In the genomic region with DNA sequence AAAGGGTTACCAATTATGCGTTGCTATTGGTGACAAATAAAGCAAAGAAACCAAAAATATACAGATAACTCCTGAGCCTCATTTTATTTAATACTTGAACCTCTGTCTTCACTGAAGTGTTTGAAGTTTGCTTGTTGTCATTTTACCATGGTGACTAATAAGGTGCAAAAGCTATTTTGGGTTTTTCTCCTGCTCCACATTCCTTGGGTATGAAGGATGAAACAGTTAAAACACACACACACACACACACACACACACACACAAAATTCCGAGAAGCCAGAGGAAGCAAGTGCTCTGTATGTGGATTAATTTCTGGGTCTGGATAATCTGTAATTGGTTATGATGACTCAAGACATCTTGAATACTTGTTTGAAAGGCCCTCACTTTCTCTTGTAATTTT, we compare ENCODE assay signal across 24 cellular contexts.
DNase-seq lines count a peak whose midpoint lies in the region; ATAC-seq, FAIRE-seq and TF ChIP-seq lines count a peak whose summit lies in the region.
"Had no signal": no experiment of that assay in that cellular context is flagged by ENCODE, and none has a peak within 500 bp of the region (broad histone marks: within the 10 kb centered on the region; RNA-seq: fewer than 3 reads in every experiment).

No MANE protein-coding gene starts in this region.

- no peaks in the 10 kb centered on the region for H4K20me1 ChIP-seq in endothelial cell of umbilical vein (replicated peaks; ENCODE audit: control insufficient read depth, extremely low read depth, insufficient read depth, low read length)

- TF ChIP-seq POLR2A in breast epithelium (IDR thresholded peaks at IDR 0.05): no peak
- no peak for TF ChIP-seq POLR2A in endothelial cell of umbilical vein (IDR thresholded peaks at IDR 0.05; ENCODE audit: low read depth, low read length)

- H3K4me1 ChIP-seq in breast epithelium (no peaks in the 10 kb centered on the region), endothelial cell of umbilical vein (ENCODE audit: control insufficient read depth, extremely low read depth, insufficient read depth, low read length) (peaks cover 30% of the 10 kb centered on the region)
- no peaks in the 10 kb centered on the region for H3K4me1 ChIP-seq in CD8-positive, alpha-beta memory T cell (ENCODE audit: insufficient read depth, low read length)

- ATAC-seq in HG03460 (IDR thresholded peaks at IDR 0.05; ENCODE audit: unreplicated experiment): no peak
- ATAC-seq: activated naive CD4-positive, alpha-beta T cell treated with anti-CD3 and anti-CD28 coated beads, Interleukin-2, amount 50 U/mL, for 72 hours; natural killer cell; Panc1; pancreas had no signal

- peak overlapping the region; percentile 63 for H3K4me2 ChIP-seq in endothelial cell of umbilical vein (ENCODE audit: insufficient read depth, low read length)

- FAIRE-seq in endothelial cell of umbilical vein (lab: Jason Lieb, UNC): peak; percentile 38
- FAIRE-seq: colon, GM12892 had no signal

- no peak overlapping the region for H3K4me3 ChIP-seq in breast epithelium
- no peak overlapping the region for H3K4me3 ChIP-seq in endothelial cell of umbilical vein (replicated peaks in 1 of 3; ENCODE audit: insufficient read depth in 1 of 3, low read depth in 1 of 3, low read length in 3 of 3)
- no peak overlapping the region for H3K4me3 ChIP-seq in CD8-positive, alpha-beta memory T cell (ENCODE audit: low read length)
- no peak overlapping the region for H3K4me3 ChIP-seq in H7 (ENCODE audit: insufficient read depth, low read depth, low read length)
- H3K4me3 ChIP-seq: gastrocnemius medialis, pancreas, tibial artery had no signal

- peak overlapping the region in 1 of 2 donors; percentile 33 for H3K27ac ChIP-seq in breast epithelium
- H3K27ac ChIP-seq in endothelial cell of umbilical vein (ENCODE audit: insufficient read depth, low read depth, low read length): peak overlapping the region; percentile 54
- no peak overlapping the region for H3K27ac ChIP-seq in CD8-positive, alpha-beta memory T cell (ENCODE audit: low read depth, low read length)
- H3K27ac ChIP-seq: 22Rv1, gastrocnemius medialis, tibial artery had no signal

- no peaks in the 10 kb centered on the region for H3K79me2 ChIP-seq in endothelial cell of umbilical vein (ENCODE audit: control insufficient read depth, insufficient read depth, low read length)

- no peaks in the 10 kb centered on the region for H3K36me3 Mint-ChIP-seq in MCF 10A (ENCODE audit: insufficient read depth, unreplicated experiment)
- no peaks in the 10 kb centered on the region for H3K36me3 Mint-ChIP-seq in CD8-positive, alpha-beta memory T cell
- H3K36me3 Mint-ChIP-seq: activated naive CD4-positive, alpha-beta T cell treated with anti-CD3 and anti-CD28 coated beads, Interleukin-2, amount 50 U/mL, for 72 hours; natural killer cell had no signal

- CTCF ChIA-PET in MCF 10A (lab: Yijun Ruan, JAX) (interaction anchor here (1.3 to 5.1 kb wide), 2 partner anchors 91 to 602 kb away, joined by 6 to 42 read pairs; no protein-coding TSS in a partner anchor), endothelial cell of umbilical vein (lab: Charles Lee) (interaction anchor here (1.2 to 5.4 kb wide), 4 partner anchors 57 to 108 kb away, joined by 3 to 54 read pairs (median 4); no protein-coding TSS in a partner anchor)
- CTCF ChIA-PET in CD8-positive, alpha-beta memory T cell (lab: Charles Lee): no interaction called here

- no peaks in the 10 kb centered on the region for H3K9me3 ChIP-seq in breast epithelium
- H3K9me3 ChIP-seq in endothelial cell of umbilical vein (replicated peaks; ENCODE audit: control insufficient read depth, insufficient read depth, low read length): no peaks in the 10 kb centered on the region
- no peaks in the 10 kb centered on the region for H3K9me3 ChIP-seq in CD8-positive, alpha-beta memory T cell (ENCODE audit: low read length)
- H3K9me3 ChIP-seq: gastrocnemius medialis, pancreas, tibial artery had no signal

- no peak for DNase-seq in MCF 10A (ENCODE audit: unreplicated experiment)
- DNase-seq in breast epithelium (ENCODE audit: low spot score in 2 of 2): no peak
- peak; percentile 70 for DNase-seq in endothelial cell of umbilical vein (ENCODE audit: low read depth, low spot score)
- peak; percentile 75 for DNase-seq in kidney tubule cell (ENCODE audit: low spot score)
- no peak for DNase-seq in NAMALWA (ENCODE audit: low spot score)
- DNase-seq in CD8-positive, alpha-beta memory T cell: no peak
- DNase-seq in H7: no peak
- DNase-seq: activated CD8-positive, alpha-beta memory T cell treated with anti-CD3 and anti-CD28 coated beads for 24 hours; activated T-cell treated with anti-CD3 and anti-CD28 coated beads, Interleukin-2, amount 50 U/mL, for 48 hours; gastrocnemius medialis; IMR-90; natural killer cell; NCI-H1694 treated with DMSO at 0.1 percent for 48 hours; NCI-H2227 treated with DMSO at 0.1 percent for 48 hours; pancreas; stimulated activated CD4-positive, alpha-beta T cell treated with anti-CD3 and anti-CD28 coated beads, Interleukin-1b, Interleukin-23, amount 100 ng/mL, for 48 hours; stimulated activated naive CD4-positive, alpha-beta T cell treated with Interleukin-2 at 50 U/mL for 16 hours; tibial artery had no signal

- peak overlapping the region; percentile 47 for H3K9ac ChIP-seq in endothelial cell of umbilical vein (replicated peaks; ENCODE audit: extremely low read depth, insufficient read depth, low read length)

- peak overlapping the region; percentile 60 for H3K27ac Mint-ChIP-seq in MCF 10A (ENCODE audit: low read depth, unreplicated experiment)
- no peak overlapping the region for H3K27ac Mint-ChIP-seq in CD8-positive, alpha-beta memory T cell
- H3K27ac Mint-ChIP-seq: activated naive CD4-positive, alpha-beta T cell treated with anti-CD3 and anti-CD28 coated beads, Interleukin-2, amount 50 U/mL, for 72 hours; natural killer cell had no signal

- BruUV-seq in MCF 10A (replicated peaks; lab: Mats Ljungman, UMichigan) (no TSS peak), endothelial cell of umbilical vein (replicated peaks; lab: Mats Ljungman, UMichigan) (no TSS peak)

- no peaks in the 10 kb centered on the region for H3K36me3 ChIP-seq in breast epithelium
- no peaks in the 10 kb centered on the region for H3K36me3 ChIP-seq in endothelial cell of umbilical vein (ENCODE audit: control insufficient read depth in 2 of 2, extremely low read depth in 1 of 2, insufficient read depth in 2 of 2, low read length in 2 of 2)
- no peaks in the 10 kb centered on the region for H3K36me3 ChIP-seq in CD8-positive, alpha-beta memory T cell (ENCODE audit: insufficient read depth, low read length)
- H3K36me3 ChIP-seq in H7 (replicated peaks; ENCODE audit: control insufficient read depth, insufficient read depth, low read length): no peaks in the 10 kb centered on the region; the same call in none of the 2 replicates
- H3K36me3 ChIP-seq: gastrocnemius medialis, pancreas, tibial artery had no signal

- H3K4me1 Mint-ChIP-seq in MCF 10A (ENCODE audit: insufficient read depth, unreplicated experiment): peaks cover 11% of the 10 kb centered on the region
- no peaks in the 10 kb centered on the region for H3K4me1 Mint-ChIP-seq in CD8-positive, alpha-beta memory T cell
- H3K4me1 Mint-ChIP-seq: natural killer cell had no signal

- POLR2A ChIA-PET in MCF 10A (lab: Yijun Ruan, JAX) (interaction anchor here (0.7 kb wide), 1 partner anchor 1640 kb away, joined by 3 read pairs; no protein-coding TSS in a partner anchor), endothelial cell of umbilical vein (lab: Charles Lee) (interaction anchor here (0.8 kb wide), 1 partner anchor 327 kb away, joined by 5 read pairs; no protein-coding TSS in a partner anchor)
- POLR2A ChIA-PET in CD8-positive, alpha-beta memory T cell (lab: Charles Lee): no interaction called here

- H3K4me3 Mint-ChIP-seq in MCF 10A (ENCODE audit: unreplicated experiment): no peak overlapping the region
- no peak overlapping the region for H3K4me3 Mint-ChIP-seq in CD8-positive, alpha-beta memory T cell
- H3K4me3 Mint-ChIP-seq: natural killer cell had no signal

- H2AFZ ChIP-seq in endothelial cell of umbilical vein (ENCODE audit: low read depth, low read length): no peak overlapping the region

- dilution Hi-C loops in endothelial cell of umbilical vein (cut with MboI; ENCODE audit: extremely low pct_ligation_motif_present, low sequenced_read_pairs): no loop called here

- H3K27me3 ChIP-seq in breast epithelium: no peaks in the 10 kb centered on the region
- no peaks in the 10 kb centered on the region for H3K27me3 ChIP-seq in endothelial cell of umbilical vein (ENCODE audit: control insufficient read depth in 2 of 2, insufficient read depth in 2 of 2, low read length in 2 of 2)
- H3K27me3 ChIP-seq in CD8-positive, alpha-beta memory T cell (ENCODE audit: insufficient read depth, low read length, poor library complexity, severe bottlenecking): no peaks in the 10 kb centered on the region
- no peaks in the 10 kb centered on the region for H3K27me3 ChIP-seq in H7 (ENCODE audit: control insufficient read depth, insufficient read depth, low read length)
- H3K27me3 ChIP-seq: gastrocnemius medialis, pancreas, tibial artery had no signal

- H3K27me3 Mint-ChIP-seq in MCF 10A (ENCODE audit: insufficient read depth, unreplicated experiment): no peaks in the 10 kb centered on the region
- no peaks in the 10 kb centered on the region for H3K27me3 Mint-ChIP-seq in CD8-positive, alpha-beta memory T cell

- H3K9me1 ChIP-seq in endothelial cell of umbilical vein (replicated peaks; ENCODE audit: control insufficient read depth, extremely low read depth, insufficient read depth, low read length): no peaks in the 10 kb centered on the region

- intact Hi-C loops in MCF 10A (cut with micrococcal nuclease): no loop called here
- intact Hi-C loops in breast epithelium (cut with DNase I; ENCODE audit: low total_unique reads): loop anchor here (10.0 kb wide), 1 partner anchor 75 kb away; no protein-coding TSS in a partner anchor
- intact Hi-C loops in endothelial cell of umbilical vein (cut with micrococcal nuclease): no loop called here

- no peak for TF ChIP-seq CTCF in MCF 10A (IDR thresholded peaks at IDR 0.05; ENCODE audit: unreplicated experiment)
- no peak for TF ChIP-seq CTCF in breast epithelium (IDR thresholded peaks at IDR 0.05)
- no peak for TF ChIP-seq CTCF in endothelial cell of umbilical vein (IDR thresholded peaks at IDR 0.05; ENCODE audit: extremely low read depth in 1 of 2, insufficient read depth in 1 of 2, low read depth in 1 of 2, low read length in 2 of 2)

- H3K9me3 Mint-ChIP-seq in MCF 10A (ENCODE audit: unreplicated experiment): no peaks in the 10 kb centered on the region
- H3K9me3 Mint-ChIP-seq in CD8-positive, alpha-beta memory T cell: no peaks in the 10 kb centered on the region
- H3K9me3 Mint-ChIP-seq: activated naive CD4-positive, alpha-beta T cell treated with anti-CD3 and anti-CD28 coated beads, Interleukin-2, amount 50 U/mL, for 72 hours; natural killer cell had no signal

TF ChIP-seq in endothelial cell of umbilical vein, 7 proteins besides CTCF, POLR2A, EP300 and RAD21:
- TF ChIP-seq JUN (IDR thresholded peaks at IDR 0.05; ENCODE audit: borderline replicate concordance, insufficient read depth, insufficient read length, low read depth) (peak; percentile 44), GATA2 (IDR thresholded peaks at IDR 0.05; ENCODE audit: insufficient read depth, insufficient read length, low read depth, low read length) (no peak)

Comparison
In these comparisons a context has a peak if more than half of its experiments do, and no peak if none do; other contexts are left out.
1. DNase-seq: peak in endothelial cell of umbilical vein (single experiment) and kidney tubule cell (single experiment); none in MCF 10A (single experiment), breast epithelium (0 of 2), NAMALWA (single experiment), CD8-positive, alpha-beta memory T cell (0 of 5) and H7 (single experiment).